ENCODE assay signal across 12 cellular contexts in the genomic region with DNA sequence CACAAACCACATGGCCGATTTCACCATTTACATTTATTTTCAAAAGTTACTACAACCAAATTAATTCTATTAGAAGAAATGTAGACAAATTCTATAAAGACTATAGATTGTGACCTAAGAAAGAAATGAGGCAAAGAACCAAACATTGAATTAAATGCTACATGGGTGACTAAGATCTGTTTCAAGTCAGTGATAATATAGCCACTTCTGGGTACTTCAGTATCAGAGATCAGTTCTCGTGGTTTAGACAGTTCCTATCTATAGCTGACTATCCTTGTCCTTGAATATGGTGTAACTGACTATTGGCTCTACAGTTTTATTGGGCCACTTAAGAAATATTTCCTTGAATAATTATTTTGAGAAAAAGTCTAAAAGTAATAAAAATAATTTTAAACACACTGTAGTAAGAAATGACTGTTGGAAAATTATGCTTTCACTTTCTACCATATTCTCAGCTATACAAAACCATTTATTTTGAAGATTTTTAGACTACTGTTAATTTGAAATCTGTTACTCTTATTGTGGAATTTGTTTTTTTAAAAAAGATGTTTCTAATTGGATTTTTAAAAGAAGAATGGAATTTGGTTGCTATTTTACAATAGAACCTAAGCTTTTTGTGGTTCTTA. TPM values are rescaled to one million over a fixed set of nuclear protein-coding genes. Genes with fewer than 3 reads are reported as not detected.
DNase-seq lines count a peak whose midpoint lies in the region; ATAC-seq and TF ChIP-seq lines count a peak whose summit lies in the region.
"Had no signal": no experiment of that assay in that cellular context is flagged by ENCODE, and none has a peak within 500 bp of the region (broad histone marks: within the 10 kb centered on the region; RNA-seq: fewer than 3 reads in every experiment).

No MANE protein-coding gene starts in this region.

- intact Hi-C loops in lower lobe of right lung (cut with DNase I): no loop called here

- peaks cover 29% of the 10 kb centered on the region for H3K36me3 ChIP-seq in lower lobe of right lung

- ATAC-seq in GM19351 (IDR thresholded peaks at IDR 0.05; ENCODE audit: unreplicated experiment) (peak; percentile 83), HG03025 (IDR thresholded peaks at IDR 0.05; ENCODE audit: low FRiP score, unreplicated experiment) (peak; percentile 61), lower lobe of right lung (no peak)
- ATAC-seq: stimulated activated memory B cell treated with anti-CD40 and anti-IgM and Interleukin-4, amounts not matched to agents 10 μg/mL and 1 μg/mL and 100 μg/mL, for 72 hours had no signal

- TF ChIP-seq POLR2A in NB4 (IDR thresholded peaks at IDR 0.05; ENCODE audit: extremely low read depth, insufficient read length): no peak

- no peak overlapping the region for H3K4me3 ChIP-seq in NB4 (ENCODE audit: low read depth, low read length)
- H3K4me3 ChIP-seq in lower lobe of right lung: no peak overlapping the region
- H3K4me3 ChIP-seq: right atrium auricular region had no signal

- H3K27me3 ChIP-seq in lower lobe of right lung (ENCODE audit: low read depth): no peaks in the 10 kb centered on the region
- H3K27me3 ChIP-seq: right atrium auricular region had no signal

- no peaks in the 10 kb centered on the region for H3K4me1 ChIP-seq in lower lobe of right lung
- H3K4me1 ChIP-seq: right atrium auricular region had no signal

- H3K27ac ChIP-seq in lower lobe of right lung: no peak overlapping the region
- H3K27ac ChIP-seq: right atrium auricular region had no signal

- no peaks in the 10 kb centered on the region for H3K9me3 ChIP-seq in lower lobe of right lung
- H3K9me3 ChIP-seq: right atrium auricular region had no signal

- TF ChIP-seq CTCF in NB4 (IDR thresholded peaks at IDR 0.05; ENCODE audit: low read depth, low read length) (no peak), lower lobe of right lung (IDR thresholded peaks at IDR 0.05) (no peak)

- DNase-seq in DMS79 (lab: John Stamatoyannopoulos, UW) (peak; percentile 47), NB4 (ENCODE audit: low read depth) (peak; percentile 54), inferior parietal cortex (ENCODE audit: extremely low spot score) (no peak), NCI-H1105 treated with DMSO at 0.1 percent for 48 hours (lab: John Stamatoyannopoulos, UW) (no peak), lower lobe of right lung (no peak), COLO668 (lab: John Stamatoyannopoulos, UW; ENCODE audit: unreplicated experiment) (no peak)
- DNase-seq: activated gamma-delta T cell, NCI-H1436 treated with DMSO at 0.1 percent for 48 hours had no signal

RNA-seq across cellular contexts. Expression of gene KCNMB3, which starts 14.1 kb away (rescaled TPM):
- 2.9 TPM for total RNA-seq in lower lobe of right lung

Comparison
In these comparisons a context has a peak if more than half of its experiments do, and no peak if none do; other contexts are left out.
1. DNase-seq: peak in DMS79 (single experiment) and NB4 (single experiment); none in inferior parietal cortex (single experiment), NCI-H1105 treated with DMSO at 0.1 percent for 48 hours (single experiment), lower lobe of right lung (single experiment) and COLO668 (single experiment).
2. ATAC-seq: peak in GM19351 (single experiment) and HG03025 (single experiment); none in lower lobe of right lung (0 of 2).